Comparison of ENCODE assay signal across 8 cellular contexts in the genomic region with DNA sequence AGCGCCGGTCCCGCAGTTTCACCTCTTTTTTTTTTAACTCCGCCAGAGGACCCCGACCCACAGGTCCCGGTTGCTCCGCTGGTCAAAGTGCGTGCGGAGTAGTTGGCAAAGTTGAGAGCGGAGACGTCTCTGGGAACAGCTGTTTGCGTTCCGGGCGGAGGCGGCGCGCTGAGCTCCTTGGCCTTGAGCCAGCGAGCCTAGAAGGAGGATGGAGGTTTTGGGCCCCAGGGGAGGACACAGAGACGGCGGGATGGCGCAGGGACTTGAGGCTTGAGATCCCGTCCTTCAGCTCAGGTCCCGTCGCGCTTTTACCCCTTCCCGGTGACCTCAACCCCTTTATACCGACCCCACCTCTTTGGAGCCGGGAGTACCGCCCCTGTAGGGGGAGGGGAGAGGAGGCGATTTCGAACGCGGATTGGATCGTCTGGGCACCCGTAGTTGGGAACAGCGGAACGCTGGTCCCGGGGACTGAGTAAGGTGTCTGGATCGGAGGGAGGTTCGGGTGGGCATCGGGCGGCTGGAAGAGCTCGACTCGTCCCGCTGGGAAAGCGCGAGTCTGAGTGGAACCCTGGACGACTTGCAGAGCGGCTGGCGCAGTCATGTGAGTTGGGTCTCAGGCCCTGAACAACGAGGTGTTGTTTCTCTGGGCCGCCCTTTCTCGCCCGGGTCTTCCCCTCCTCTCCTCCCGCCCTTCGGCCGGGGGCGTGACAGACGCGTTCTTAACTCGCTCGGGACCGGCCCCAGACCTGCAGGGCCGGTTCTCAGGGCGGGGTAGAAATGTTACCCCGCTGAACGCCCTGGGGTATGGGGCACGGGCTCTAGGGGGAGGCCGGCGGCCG. TPM values are rescaled to one million over a fixed set of nuclear protein-coding genes. Genes with fewer than 3 reads are reported as not detected.
DNase-seq lines count a peak whose midpoint lies in the region; ATAC-seq lines count a peak whose summit lies in the region.

A gene with protein sequence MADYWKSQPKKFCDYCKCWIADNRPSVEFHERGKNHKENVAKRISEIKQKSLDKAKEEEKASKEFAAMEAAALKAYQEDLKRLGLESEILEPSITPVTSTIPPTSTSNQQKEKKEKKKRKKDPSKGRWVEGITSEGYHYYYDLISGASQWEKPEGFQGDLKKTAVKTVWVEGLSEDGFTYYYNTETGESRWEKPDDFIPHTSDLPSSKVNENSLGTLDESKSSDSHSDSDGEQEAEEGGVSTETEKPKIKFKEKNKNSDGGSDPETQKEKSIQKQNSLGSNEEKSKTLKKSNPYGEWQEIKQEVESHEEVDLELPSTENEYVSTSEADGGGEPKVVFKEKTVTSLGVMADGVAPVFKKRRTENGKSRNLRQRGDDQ (plus strand): TSS at position 435 of the 839 bp plus-strand sequence. CDS start 165 bp downstream, at position 600.

- H3K9me3 ChIP-seq in GM23248 (ENCODE audit: low read depth): no peaks in the 10 kb centered on the region

- no peaks in the 10 kb centered on the region for H3K27me3 Mint-ChIP-seq in activated T-helper 17 cell treated with anti-CD3 and anti-CD28 coated beads, Interleukin-2, amount 50 U/mL, for 72 hours
- H3K27me3 Mint-ChIP-seq in natural killer cell treated with Interleukin-12 subunit alpha and Interleukin-12 subunit beta and Interleukin-15 and Interleukin-18, amount 100 ng/mL, for 72 hours: no peaks in the 10 kb centered on the region

- H4K20me1 ChIP-seq in GM23248 (ENCODE audit: insufficient read depth): peaks cover 12% of the 10 kb centered on the region; the same call in 1 of the 2 replicates

- peaks cover 63% of the 10 kb centered on the region for H3K36me3 Mint-ChIP-seq in activated T-helper 17 cell treated with anti-CD3 and anti-CD28 coated beads, Interleukin-2, amount 50 U/mL, for 72 hours (ENCODE audit: low read depth)
- no peaks in the 10 kb centered on the region for H3K36me3 Mint-ChIP-seq in natural killer cell treated with Interleukin-12 subunit alpha and Interleukin-12 subunit beta and Interleukin-15 and Interleukin-18, amount 100 ng/mL, for 72 hours

- peak within 1 kb of the TSS; percentile 98 for H3K4me3 ChIP-seq in GM23248

- H3K27me3 ChIP-seq in GM23248 (replicated peaks; ENCODE audit: insufficient read depth): no peaks in the 10 kb centered on the region

- peak; percentile 84 for ATAC-seq in activated T-helper 17 cell treated with anti-CD3 and anti-CD28 coated beads, Interleukin-2, amount 50 U/mL, for 72 hours (replicated peaks)
- peak; percentile 87 to 88 for ATAC-seq in natural killer cell treated with Interleukin-12 subunit alpha and Interleukin-12 subunit beta and Interleukin-15 and Interleukin-18, amount 100 ng/mL, for 72 hours

- peaks cover 67% of the 10 kb centered on the region for H3K79me2 ChIP-seq in GM23248 (ENCODE audit: insufficient read depth)

- H3K4me1 ChIP-seq in GM23248 (ENCODE audit: insufficient read depth): peaks cover 56% of the 10 kb centered on the region

- peaks cover 25% of the 10 kb centered on the region for H3K4me1 Mint-ChIP-seq in activated T-helper 17 cell treated with anti-CD3 and anti-CD28 coated beads, Interleukin-2, amount 50 U/mL, for 72 hours
- H3K4me1 Mint-ChIP-seq in natural killer cell treated with Interleukin-12 subunit alpha and Interleukin-12 subunit beta and Interleukin-15 and Interleukin-18, amount 100 ng/mL, for 72 hours (ENCODE audit: low read depth in 2 of 2): peaks cover 35 to 38% of the 10 kb centered on the region in 2 donors

- peak within 1 kb of the TSS; percentile 100 for H3K9ac ChIP-seq in GM23248

- H2AFZ ChIP-seq in GM23248: peak within 1 kb of the TSS; percentile 79

- no peaks in the 10 kb centered on the region for H3K9me3 Mint-ChIP-seq in activated T-helper 17 cell treated with anti-CD3 and anti-CD28 coated beads, Interleukin-2, amount 50 U/mL, for 72 hours
- H3K9me3 Mint-ChIP-seq in natural killer cell treated with Interleukin-12 subunit alpha and Interleukin-12 subunit beta and Interleukin-15 and Interleukin-18, amount 100 ng/mL, for 72 hours: no peaks in the 10 kb centered on the region

- H3K4me2 ChIP-seq in GM23248 (ENCODE audit: unreplicated experiment): peak within 1 kb of the TSS; percentile 91

- in situ Hi-C loops in GM23248 (cut with MboI): no loop called here

- H3K4me3 Mint-ChIP-seq in activated T-helper 17 cell treated with anti-CD3 and anti-CD28 coated beads, Interleukin-2, amount 50 U/mL, for 72 hours: peak within 1 kb of the TSS; percentile 99
- H3K4me3 Mint-ChIP-seq in natural killer cell treated with Interleukin-12 subunit alpha and Interleukin-12 subunit beta and Interleukin-15 and Interleukin-18, amount 100 ng/mL, for 72 hours: peak within 1 kb of the TSS; percentile 97

- DNase-seq in EL: peak; percentile 95
- DNase-seq in GM23248: peak; percentile 99
- DNase-seq in Kasumi-1 (lab: John Stamatoyannopoulos, UW): peak; percentile 93 to 95
- peak; percentile 94 for DNase-seq in RPMI8226
- DNase-seq in fibroblast of peridontal ligament (ENCODE audit: extremely low read depth): peak; percentile 95
- DNase-seq in natural killer cell treated with Interleukin-12 subunit alpha and Interleukin-12 subunit beta and Interleukin-15 and Interleukin-18, amount 100 ng/mL, for 72 hours (ENCODE audit: low spot score): peak; percentile 95
- DNase-seq in stimulated activated naive CD4-positive, alpha-beta T cell treated with Interleukin-2 at 50 U/mL for 16 hours (lab: John Stamatoyannopoulos, UW): peak; percentile 87

- no peaks in the 10 kb centered on the region for H3K9me2 ChIP-seq in GM23248 (ENCODE audit: insufficient read depth)

- H3K36me3 ChIP-seq in GM23248 (ENCODE audit: low read depth): peaks cover 13% of the 10 kb centered on the region

- H3F3A ChIP-seq in GM23248 (ENCODE audit: insufficient read depth): peaks cover 54% of the 10 kb centered on the region

- H3K27ac Mint-ChIP-seq in activated T-helper 17 cell treated with anti-CD3 and anti-CD28 coated beads, Interleukin-2, amount 50 U/mL, for 72 hours: peak within 1 kb of the TSS; percentile 100
- H3K27ac Mint-ChIP-seq in natural killer cell treated with Interleukin-12 subunit alpha and Interleukin-12 subunit beta and Interleukin-15 and Interleukin-18, amount 100 ng/mL, for 72 hours: peak within 1 kb of the TSS; percentile 97 to 98

- WGBS in GM23248 (ENCODE audit: low coverage in 1 of 2, low lambda C conversion rate in 2 of 2, missing lambda C conversion rate in 2 of 2), 2 experiments: 1 to 2% methylated on average over 68 to 71 of the region's 71 CpGs

- peak within 1 kb of the TSS; percentile 100 for H3K27ac ChIP-seq in GM23248

RNA-seq across cellular contexts. Expression of the gene that starts here (rescaled TPM):
- 7.5 and 11.8 TPM in 2 replicates for total RNA-seq in GM23248 (2014; rRNA removed; shearing (Covaris generic))
- 13.4 and 14.0 TPM in 2 replicates for polyA plus RNA-seq in GM23248 (2016; fragmentation: Nextera tagmentation; extraction: Ambion mirVana)
- 10 to 100 TPM in 1 of 2 donors, 1 to 10 TPM in 1; 9.7 to 10.6 TPM for total RNA-seq in activated T-helper 17 cell treated with anti-CD3 and anti-CD28 coated beads, Interleukin-2, amount 50 U/mL, for 72 hours
- 10 to 100 TPM in 1 of 2 donors, 1 to 10 TPM in 1; 8.5 to 10.6 TPM for total RNA-seq in natural killer cell treated with Interleukin-12 subunit alpha and Interleukin-12 subunit beta and Interleukin-15 and Interleukin-18, amount 100 ng/mL, for 72 hours

Comparison
In these comparisons a context has a peak if more than half of its experiments do, and no peak if none do; other contexts are left out.
1. Peak in every context shown above with its lines: DNase-seq, ATAC-seq, H3K4me3 ChIP-seq and H3K27ac ChIP-seq.